ENCODE assay signal across 1 cellular context in genomic region chr15:38586005-38586404, GRCh38. TPM values are rescaled to one million over a fixed set of nuclear protein-coding genes. Genes with fewer than 3 reads are reported as not detected.
"Had no signal": no experiment of that assay in that cellular context is flagged by ENCODE, and none has a peak within 500 bp of the region (broad histone marks: within the 10 kb centered on the region; RNA-seq: fewer than 3 reads in every experiment).

No MANE protein-coding gene starts in this region.

RNA-seq across cellular contexts. Expression of gene RASGRP1, which starts 21.4 kb away (rescaled TPM):
- polyA plus RNA-seq: mammary epithelial cell had no signal
